Comparison of ENCODE assay signal across 8 cellular contexts in genomic region chr2:86807462-86808275, GRCh38. TPM values are rescaled to one million over a fixed set of nuclear protein-coding genes. Genes with fewer than 3 reads are reported as not detected.
DNase-seq lines count a peak whose midpoint lies in the region; ATAC-seq and TF ChIP-seq lines count a peak whose summit lies in the region.

No MANE protein-coding gene starts in this region.

- DNase-seq in SKM-1 treated with dmso at 0.1 percent for 144 hours (lab: John Stamatoyannopoulos, UW; ENCODE audit: unreplicated experiment), result peak; percentile 31
- no peak for DNase-seq in SKM-1 (lab: John Stamatoyannopoulos, UW; ENCODE audit: unreplicated experiment)
- peak; percentile 87 for DNase-seq in HuH-7 (ENCODE audit: low spot score)
- DNase-seq in SK-N-MC (ENCODE audit: low read depth, low spot score), result no peak
- DNase-seq in choroid plexus epithelial cell (ENCODE audit: low read depth), result peak; percentile 21
- no peak for DNase-seq in left lobe of liver (ENCODE audit: low spot score)

- H3K9me3 ChIP-seq in SK-N-MC (ENCODE audit: low read depth, low read length), result no peaks in the 10 kb centered on the region

- no peak overlapping the region for H3K27ac ChIP-seq in SK-N-MC

- peak overlapping the region; percentile 70 for H3K4me3 ChIP-seq in SK-N-MC
- peak overlapping the region; percentile 52 for H3K4me3 ChIP-seq in choroid plexus epithelial cell (ENCODE audit: low read depth, low read length)

- ATAC-seq in left lobe of liver, result peak; percentile 62
- peak; percentile 69 for ATAC-seq in stimulated activated memory B cell treated with anti-CD40 and anti-IgM and Interleukin-4, amounts not matched to agents 10 μg/mL and 1 μg/mL and 100 μg/mL, for 72 hours
- ATAC-seq in HG03521 (IDR thresholded peaks at IDR 0.05; ENCODE audit: unreplicated experiment), result no peak

- no peak for TF ChIP-seq CTCF in choroid plexus epithelial cell (conservative IDR thresholded peaks at IDR 0.05; ENCODE audit: low read depth, low read length)

- peak overlapping the region; percentile 46 for H3K27ac Mint-ChIP-seq in stimulated activated memory B cell treated with anti-CD40 and anti-IgM and Interleukin-4, amounts not matched to agents 10 μg/mL and 1 μg/mL and 100 μg/mL, for 72 hours

- no peak overlapping the region for H3K9ac ChIP-seq in SK-N-MC (ENCODE audit: insufficient read length)

- H3K4me1 Mint-ChIP-seq in stimulated activated memory B cell treated with anti-CD40 and anti-IgM and Interleukin-4, amounts not matched to agents 10 μg/mL and 1 μg/mL and 100 μg/mL, for 72 hours, result peaks cover 31% of the 10 kb centered on the region

- no peaks in the 10 kb centered on the region for H3K36me3 ChIP-seq in SK-N-MC (ENCODE audit: insufficient read depth, low read length)

- no peaks in the 10 kb centered on the region for H3K36me3 Mint-ChIP-seq in stimulated activated memory B cell treated with anti-CD40 and anti-IgM and Interleukin-4, amounts not matched to agents 10 μg/mL and 1 μg/mL and 100 μg/mL, for 72 hours

- H3K4me3 Mint-ChIP-seq in stimulated activated memory B cell treated with anti-CD40 and anti-IgM and Interleukin-4, amounts not matched to agents 10 μg/mL and 1 μg/mL and 100 μg/mL, for 72 hours, result peak overlapping the region; percentile 80

- peaks cover 71% of the 10 kb centered on the region for H3K27me3 Mint-ChIP-seq in stimulated activated memory B cell treated with anti-CD40 and anti-IgM and Interleukin-4, amounts not matched to agents 10 μg/mL and 1 μg/mL and 100 μg/mL, for 72 hours

- no peaks in the 10 kb centered on the region for H3K9me3 Mint-ChIP-seq in stimulated activated memory B cell treated with anti-CD40 and anti-IgM and Interleukin-4, amounts not matched to agents 10 μg/mL and 1 μg/mL and 100 μg/mL, for 72 hours

RNA-seq across cellular contexts. Expression of gene CD8A, which starts 17.0 kb away (rescaled TPM):
- 0.81 TPM for total RNA-seq in left lobe of liver

RNA-seq across cellular contexts. Expression of gene CD8B, which starts 54.0 kb away (rescaled TPM):
- 0.45 TPM for total RNA-seq in left lobe of liver

Comparison
In these comparisons a context has a peak if more than half of its experiments do, and no peak if none do; other contexts are left out.
1. DNase-seq: peak in SKM-1 treated with dmso at 0.1 percent for 144 hours (single experiment), HuH-7 (single experiment) and choroid plexus epithelial cell (single experiment); none in SKM-1 (single experiment), SK-N-MC (single experiment) and left lobe of liver (single experiment).